8 cellular contexts compared by ENCODE assay signal in genomic region chr11:28674432-28675076, GRCh38.
DNase-seq lines count a peak whose midpoint lies in the region; ATAC-seq, FAIRE-seq and TF ChIP-seq lines count a peak whose summit lies in the region.

No MANE protein-coding gene starts in this region.

- intact Hi-C loops in pancreas (cut with DNase I): no loop called here
- intact Hi-C loops in ascending aorta (cut with DNase I): no loop called here

- H3K36me3 ChIP-seq in pancreas (no peaks in the 10 kb centered on the region), ascending aorta (no peaks in the 10 kb centered on the region)

- H3K27ac ChIP-seq in VCaP (no peak overlapping the region), pancreas (no peak overlapping the region), ascending aorta (no peak overlapping the region)

- DNase-seq in EH (ENCODE audit: low read depth) (peak; percentile 95), left kidney (ENCODE audit: low read depth, low spot score) (peak; percentile 52), pancreas (no peak), RCC 7860 (ENCODE audit: low spot score) (no peak), ascending aorta (ENCODE audit: low spot score in 2 of 2) (no peak), NCI-H2196 treated with DMSO at 0.1 percent for 48 hours (lab: John Stamatoyannopoulos, UW; ENCODE audit: unreplicated experiment) (no peak)

- H3K27me3 ChIP-seq in pancreas (peaks cover 0 to 3% (median 0%) of the 10 kb centered on the region in 4 donors), ascending aorta (no peaks in the 10 kb centered on the region)

- H3K4me3 ChIP-seq in pancreas (no peak overlapping the region), ascending aorta (no peak overlapping the region)

- ATAC-seq in HG02678 (IDR thresholded peaks at IDR 0.05; ENCODE audit: unreplicated experiment) (peak; percentile 44), pancreas (no peak)

- WGBS in pancreas, 2 donors: 50 to 54% methylated on average over 7 of the region's 7 CpGs

- H3K4me1 ChIP-seq in pancreas (no peaks in the 10 kb centered on the region), ascending aorta (no peaks in the 10 kb centered on the region)

- FAIRE-seq in pancreas (lab: Jason Lieb, UNC): no peak
- no peak for FAIRE-seq in RCC 7860 (lab: Jason Lieb, UNC)

- no peaks in the 10 kb centered on the region for H3K9me3 ChIP-seq in pancreas
- no peaks in the 10 kb centered on the region for H3K9me3 ChIP-seq in ascending aorta

- peak; percentile 49 for TF ChIP-seq CTCF in VCaP (conservative IDR thresholded peaks at IDR 0.05)
- no peak for TF ChIP-seq CTCF in pancreas (IDR thresholded peaks at IDR 0.05)
- TF ChIP-seq CTCF in ascending aorta (IDR thresholded peaks at IDR 0.05): peak in 1 of 3 experiments; percentile 13

Comparison
In these comparisons a context has a peak if more than half of its experiments do, and no peak if none do; other contexts are left out.
1. DNase-seq: peak in EH (single experiment) and left kidney (single experiment); none in pancreas (0 of 6), RCC 7860 (single experiment), ascending aorta (0 of 2) and NCI-H2196 treated with DMSO at 0.1 percent for 48 hours (single experiment).